In genomic region chr22:43992331-43992821, GRCh38 we compare ENCODE assay signal across 10 cellular contexts. TPM values are rescaled to one million over a fixed set of nuclear protein-coding genes. Genes with fewer than 3 reads are reported as not detected.
DNase-seq lines count a peak whose midpoint lies in the region; ATAC-seq and TF ChIP-seq lines count a peak whose summit lies in the region.
"Had no signal": no experiment of that assay in that cellular context is flagged by ENCODE, and none has a peak within 500 bp of the region (broad histone marks: within the 10 kb centered on the region; RNA-seq: fewer than 3 reads in every experiment).

No MANE protein-coding gene starts in this region.

- H3K4me3 ChIP-seq in Panc1 (ENCODE audit: low read depth in 2 of 2, low read length in 2 of 2): no peak overlapping the region
- H3K4me3 ChIP-seq: body of pancreas had no signal

- BruUV-seq in Panc1 (replicated peaks; lab: Mats Ljungman, UMichigan): no TSS peak

- ATAC-seq in Panc1: peak; percentile 56; the same call in 1 of the 2 replicates

- no peak overlapping the region for H3K27ac ChIP-seq in Panc1 (ENCODE audit: low read length)
- H3K27ac ChIP-seq: body of pancreas, KMS-11 had no signal

- CTCF ChIA-PET in Panc1 (lab: Charles Lee): interaction anchor here (1.7 to 2.6 kb wide), 2 partner anchors 94 to 634 kb away, joined by 4 to 31 read pairs; no protein-coding TSS in a partner anchor

- TF ChIP-seq CTCF in Panc1 (IDR thresholded peaks at IDR 0.05): no peak

- in situ Hi-C loops in Panc1 (cut with HindIII; ENCODE audit: low pct_unique_long_range_greater_than_20kb, low sequenced_read_pairs): no loop called here

- H3K27me3 ChIP-seq in Panc1 (ENCODE audit: control insufficient read depth, insufficient read depth, low read length): no peaks in the 10 kb centered on the region
- H3K27me3 ChIP-seq: body of pancreas had no signal

- no peaks in the 10 kb centered on the region for H3K9me3 ChIP-seq in Panc1 (ENCODE audit: control insufficient read depth, insufficient read depth, low read depth, low read length)
- H3K9me3 ChIP-seq: body of pancreas had no signal

- no peaks in the 10 kb centered on the region for H3K4me1 ChIP-seq in Panc1 (ENCODE audit: control insufficient read depth, insufficient read depth, low read length)
- H3K4me1 ChIP-seq: body of pancreas had no signal

- H3K36me3 ChIP-seq in Panc1 (ENCODE audit: control insufficient read depth, insufficient read depth, low read length): peaks cover 3% of the 10 kb centered on the region; the same call in 1 of the 2 replicates

- POLR2A ChIA-PET in Panc1 (lab: Charles Lee): no interaction called here

- DNase-seq in GM03348 (ENCODE audit: low spot score): peak; percentile 87
- DNase-seq in Panc1 (ENCODE audit: low read depth, low spot score): no peak
- peak; percentile 64 for DNase-seq in fibroblast of gingiva (ENCODE audit: low read depth)
- peak; percentile 37 for DNase-seq in retina
- DNase-seq in activated gamma-delta T cell (lab: John Stamatoyannopoulos, UW): no peak
- no peak for DNase-seq in NOMO-1 (lab: John Stamatoyannopoulos, UW; ENCODE audit: unreplicated experiment in 2 of 2)
- DNase-seq in NCI-H82 (lab: John Stamatoyannopoulos, UW): no peak
- DNase-seq: kidney had no signal

- intact Hi-C loops in Panc1 (cut with micrococcal nuclease; ENCODE audit: unreplicated experiment): loop anchor here (5.0 kb wide), 2 partner anchors 95 to 635 kb away; no protein-coding TSS in a partner anchor

RNA-seq across cellular contexts. Expression of gene PARVB, which starts 31.7 kb away (rescaled TPM):
- 28.1 TPM for total RNA-seq in Panc1 (2021; ENCODE audit: unreplicated experiment)
- 46.2 TPM for polyA plus RNA-seq in Panc1 (2012; ENCODE audit: insufficient read length)

RNA-seq across cellular contexts. Expression of gene SAMM50, which starts 37.1 kb away (rescaled TPM):
- total RNA-seq in Panc1 (2021; ENCODE audit: unreplicated experiment): 40.5 TPM
- 40.6 TPM for polyA plus RNA-seq in Panc1 (2012; ENCODE audit: insufficient read length)

Comparison
In these comparisons a context has a peak if more than half of its experiments do, and no peak if none do; other contexts are left out.
1. DNase-seq: peak in GM03348 (single experiment), fibroblast of gingiva (single experiment) and retina (single experiment); none in Panc1 (single experiment), activated gamma-delta T cell (single experiment), NOMO-1 (0 of 2) and NCI-H82 (single experiment).